14 cellular contexts compared by ENCODE assay signal in genomic region chr18:59672125-59672769, GRCh38. TPM values are rescaled to one million over a fixed set of nuclear protein-coding genes. Genes with fewer than 3 reads are reported as not detected.
DNase-seq lines count a peak whose midpoint lies in the region; ATAC-seq and TF ChIP-seq lines count a peak whose summit lies in the region.
"Had no signal": no experiment of that assay in that cellular context is flagged by ENCODE, and none has a peak within 500 bp of the region (broad histone marks: within the 10 kb centered on the region; RNA-seq: fewer than 3 reads in every experiment).

No MANE protein-coding gene starts in this region.

- H2AFZ ChIP-seq in IMR-90 (replicated peaks; ENCODE audit: low read length, poor library complexity) = no peak overlapping the region

- H2BK120ac ChIP-seq in IMR-90 (ENCODE audit: low read depth, low read length) = no peak overlapping the region

- DNase-seq in IMR-90 (no peak), NCI-H2107 treated with DMSO at 0.1 percent for 48 hours (lab: John Stamatoyannopoulos, UW; ENCODE audit: unreplicated experiment) (peak; percentile 95), astrocyte of the spinal cord (ENCODE audit: low read depth, low spot score) (peak; percentile 53), HuH-7 (ENCODE audit: low spot score) (no peak)
- DNase-seq: activated CD4-positive, CD25-positive, alpha-beta regulatory T cell treated with anti-CD3 and anti-CD28 coated beads, Interleukin-2, amount 50 U/mL, for 72 hours; NCI-H526 treated with DMSO at 0.1 percent for 48 hours had no signal

- no peak for TF ChIP-seq CTCF in IMR-90 (conservative IDR thresholded peaks at IDR 0.05; ENCODE audit: low read depth, low read length)
- no peak for TF ChIP-seq CTCF in astrocyte of the spinal cord (IDR thresholded peaks at IDR 0.05; ENCODE audit: low read depth, low read length)

- 60% methylated on average over 1 of the region's 2 CpGs; no CpG with 5 or more reads in 1 of the 2 experiments for WGBS in IMR-90 (ENCODE audit: extremely low coverage in 2 of 2, insufficient read length in 1 of 2), 2 experiments

- no peaks in the 10 kb centered on the region for H3K9me3 ChIP-seq in IMR-90 (ENCODE audit: control insufficient read depth, insufficient read depth, low read length)
- H3K9me3 ChIP-seq: HAP-1, prostate gland, suprapubic skin had no signal

- no peak overlapping the region for H3K14ac ChIP-seq in IMR-90 (replicated peaks; ENCODE audit: low read depth, low read length)

- H3K9ac ChIP-seq in IMR-90 (ENCODE audit: low read depth, low read length) = no peak overlapping the region
- no peak overlapping the region for H3K9ac ChIP-seq in rectal smooth muscle tissue (ENCODE audit: low read length)

- in situ Hi-C loops in IMR-90 (cut with MboI; ENCODE audit: low sequenced_read_pairs) = no loop called here
- in situ Hi-C loops in astrocyte of the spinal cord (cut with HindIII; ENCODE audit: low sequenced_read_pairs) = no loop called here

- H2AK5ac ChIP-seq in IMR-90 (ENCODE audit: low read depth, low read length) = peak overlapping the region; percentile 25; the same call in 1 of the 2 replicates

- H3K27me3 ChIP-seq in IMR-90 (ENCODE audit: control insufficient read depth, insufficient read depth, low read length) (no peaks in the 10 kb centered on the region), rectal smooth muscle tissue (ENCODE audit: control insufficient read depth, insufficient read depth, low read length) (no peaks in the 10 kb centered on the region)
- H3K27me3 ChIP-seq: suprapubic skin had no signal

- TF ChIP-seq RAD21 in IMR-90 (IDR thresholded peaks at IDR 0.05; ENCODE audit: low read length) = no peak

- BruUV-seq in IMR-90 (replicated peaks; lab: Mats Ljungman, UMichigan) = no TSS peak

- H3K23ac ChIP-seq in IMR-90 (ENCODE audit: low read depth, low read length) = no peak overlapping the region

- POLR2A ChIA-PET in IMR-90 (lab: Charles Lee; ENCODE audit: unreplicated experiment) = no interaction called here

- dilution Hi-C loops in IMR-90 (cut with HindIII; ENCODE audit: low sequenced_read_pairs, unreplicated experiment) = no loop called here

- no peak overlapping the region for H3K4ac ChIP-seq in IMR-90 (ENCODE audit: low read depth, low read length)

- no peak overlapping the region for H4K91ac ChIP-seq in IMR-90 (ENCODE audit: insufficient read depth, low read depth, low read length)

- no peak for TF ChIP-seq POLR2A in IMR-90 (IDR thresholded peaks at IDR 0.05; ENCODE audit: low read depth, low read length)

- H3K79me1 ChIP-seq in IMR-90 (ENCODE audit: low read depth in 1 of 2, low read length in 2 of 2) = peaks cover 35 to 66% of the 10 kb centered on the region in 2 experiments; a peak in 3 of 4 replicates

- no peak overlapping the region for H3K27ac ChIP-seq in IMR-90 (ENCODE audit: insufficient read depth, low read length)
- H3K27ac ChIP-seq in rectal smooth muscle tissue (ENCODE audit: low read depth, low read length) = peak overlapping the region; percentile 46
- H3K27ac ChIP-seq: prostate gland, SK-N-MC had no signal

- H3K36me3 ChIP-seq in IMR-90 (ENCODE audit: control insufficient read depth, insufficient read depth, low read length) (no peaks in the 10 kb centered on the region), rectal smooth muscle tissue (ENCODE audit: control insufficient read depth, insufficient read depth, low read length) (no peaks in the 10 kb centered on the region)
- H3K36me3 ChIP-seq: HAP-1, prostate gland, suprapubic skin had no signal

- H3K4me1 ChIP-seq in IMR-90 (ENCODE audit: control insufficient read depth, insufficient read depth, low read length) (peaks cover 16% of the 10 kb centered on the region; the same call in 1 of the 2 replicates), rectal smooth muscle tissue (ENCODE audit: control insufficient read depth, insufficient read depth, low read length) (peaks cover 41% of the 10 kb centered on the region)
- H3K4me1 ChIP-seq: HAP-1, prostate gland had no signal

- no peak overlapping the region for H3K4me3 ChIP-seq in IMR-90 (ENCODE audit: insufficient read depth, low read depth, low read length)
- H3K4me3 ChIP-seq in astrocyte of the spinal cord (ENCODE audit: low read depth, low read length) = no peak overlapping the region
- no peak overlapping the region for H3K4me3 ChIP-seq in rectal smooth muscle tissue (ENCODE audit: low read length)
- H3K4me3 ChIP-seq: GM12878, HAP-1, prostate gland, SK-N-MC, suprapubic skin had no signal

- H2BK5ac ChIP-seq in IMR-90 (ENCODE audit: low read depth, low read length, poor library complexity, severe bottlenecking) = no peak overlapping the region

- peak; percentile 43 for ATAC-seq in IMR-90 (ENCODE audit: low read depth)
- ATAC-seq in GM21381 (IDR thresholded peaks at IDR 0.05; ENCODE audit: unreplicated experiment) = no peak
- ATAC-seq in GM21723 (IDR thresholded peaks at IDR 0.05; ENCODE audit: unreplicated experiment) = no peak
- ATAC-seq: GM12878 had no signal

- H4K20me1 ChIP-seq in IMR-90 (ENCODE audit: insufficient read depth, low read length) = peaks cover 20% of the 10 kb centered on the region

- H3K18ac ChIP-seq in IMR-90 (ENCODE audit: low read depth, low read length) = no peak overlapping the region

- no peak overlapping the region for H2AK9ac ChIP-seq in IMR-90 (replicated peaks; ENCODE audit: low read depth, low read length, poor library complexity)

- no peak overlapping the region for H2BK15ac ChIP-seq in IMR-90 (ENCODE audit: low read depth, low read length)

- H3K4me2 ChIP-seq in IMR-90 (ENCODE audit: low read depth, low read length) = no peak overlapping the region

- H2BK20ac ChIP-seq in IMR-90 (ENCODE audit: low read depth, low read length) = no peak overlapping the region

- CTCF ChIA-PET in IMR-90 (lab: Yijun Ruan, JAX) = interaction anchor here (0.6 to 0.7 kb wide), 2 partner anchors 25 to 945 kb away, joined by 3 to 4 read pairs; no protein-coding TSS in a partner anchor

- H4K5ac ChIP-seq in IMR-90 (ENCODE audit: low read depth, low read length) = no peak overlapping the region

- H3K9me1 ChIP-seq in IMR-90 (ENCODE audit: insufficient read depth, low read length) = peaks cover 8% of the 10 kb centered on the region; the same call in 1 of the 2 replicates

- no peak overlapping the region for H3K56ac ChIP-seq in IMR-90 (ENCODE audit: extremely low read depth, insufficient read depth, low read length)

- intact Hi-C loops in IMR-90 (cut with micrococcal nuclease) = no loop called here

- H4K8ac ChIP-seq in IMR-90 (ENCODE audit: low read depth in 2 of 2, low read length in 2 of 2) = no peak overlapping the region

TF ChIP-seq in IMR-90, 13 proteins besides CTCF, POLR2A, EP300 and RAD21:
- TF ChIP-seq BHLHE40 (IDR thresholded peaks at IDR 0.05; ENCODE audit: low read depth, low read length) (no peak), RCOR1 (IDR thresholded peaks at IDR 0.05; ENCODE audit: insufficient replicate concordance, low read length) (no peak), FOS (IDR thresholded peaks at IDR 0.05; ENCODE audit: low read depth, low read length) (no peak), CHD1 (IDR thresholded peaks at IDR 0.05; ENCODE audit: low read depth, low read length) (no peak), MAZ (IDR thresholded peaks at IDR 0.05; ENCODE audit: borderline replicate concordance, low read depth, low read length) (no peak), CEBPB (IDR thresholded peaks at IDR 0.05; ENCODE audit: low read depth, low read length) (no peak), MXI1 (IDR thresholded peaks at IDR 0.05; ENCODE audit: borderline replicate concordance, low read depth, low read length) (no peak), RFX5 (IDR thresholded peaks at IDR 0.05; ENCODE audit: low read depth, low read length) (no peak), MAFK (IDR thresholded peaks at IDR 0.05; ENCODE audit: low read depth, low read length) (no peak), NFE2L2 (IDR thresholded peaks at IDR 0.05; ENCODE audit: low read depth, low read length) (no peak), SMC3 (IDR thresholded peaks at IDR 0.05; ENCODE audit: low read depth, low read length) (no peak)
- TF ChIP-seq, protein P1, sequence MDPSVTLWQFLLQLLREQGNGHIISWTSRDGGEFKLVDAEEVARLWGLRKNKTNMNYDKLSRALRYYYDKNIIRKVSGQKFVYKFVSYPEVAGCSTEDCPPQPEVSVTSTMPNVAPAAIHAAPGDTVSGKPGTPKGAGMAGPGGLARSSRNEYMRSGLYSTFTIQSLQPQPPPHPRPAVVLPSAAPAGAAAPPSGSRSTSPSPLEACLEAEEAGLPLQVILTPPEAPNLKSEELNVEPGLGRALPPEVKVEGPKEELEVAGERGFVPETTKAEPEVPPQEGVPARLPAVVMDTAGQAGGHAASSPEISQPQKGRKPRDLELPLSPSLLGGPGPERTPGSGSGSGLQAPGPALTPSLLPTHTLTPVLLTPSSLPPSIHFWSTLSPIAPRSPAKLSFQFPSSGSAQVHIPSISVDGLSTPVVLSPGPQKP (IDR thresholded peaks at IDR 0.05; ENCODE audit: borderline replicate concordance, low read depth, low read length) = no peak
- TF ChIP-seq, protein P2, sequence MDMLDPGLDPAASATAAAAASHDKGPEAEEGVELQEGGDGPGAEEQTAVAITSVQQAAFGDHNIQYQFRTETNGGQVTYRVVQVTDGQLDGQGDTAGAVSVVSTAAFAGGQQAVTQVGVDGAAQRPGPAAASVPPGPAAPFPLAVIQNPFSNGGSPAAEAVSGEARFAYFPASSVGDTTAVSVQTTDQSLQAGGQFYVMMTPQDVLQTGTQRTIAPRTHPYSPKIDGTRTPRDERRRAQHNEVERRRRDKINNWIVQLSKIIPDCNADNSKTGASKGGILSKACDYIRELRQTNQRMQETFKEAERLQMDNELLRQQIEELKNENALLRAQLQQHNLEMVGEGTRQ (IDR thresholded peaks at IDR 0.05; ENCODE audit: low read depth, low read length) = no peak

RNA-seq across cellular contexts. Expression of gene CCBE1, which starts 25.0 kb away (rescaled TPM):
- 93.9 and 148 TPM in 2 replicates for total RNA-seq in IMR-90 (2012; rRNA removed)
- polyA plus RNA-seq in IMR-90 (2012; rRNA removed) = 64.8 and 65.1 TPM in 2 replicates
- 37.7 and 114 TPM in 2 replicates for polyA plus RNA-seq in IMR-90 (2012; cell fraction: cytosol; rRNA removed)
- polyA plus RNA-seq in IMR-90 (2012; cell fraction: nucleus; rRNA removed; ENCODE audit: low replicate concordance) = 22.9 and 25.9 TPM in 2 replicates

Comparison
In these comparisons a context has a peak if more than half of its experiments do, and no peak if none do; other contexts are left out.
1. DNase-seq: peak in NCI-H2107 treated with DMSO at 0.1 percent for 48 hours (single experiment) and astrocyte of the spinal cord (single experiment); none in IMR-90 (single experiment) and HuH-7 (single experiment).